Comparison of ENCODE assay signal across 8 cellular contexts in the genomic region with DNA sequence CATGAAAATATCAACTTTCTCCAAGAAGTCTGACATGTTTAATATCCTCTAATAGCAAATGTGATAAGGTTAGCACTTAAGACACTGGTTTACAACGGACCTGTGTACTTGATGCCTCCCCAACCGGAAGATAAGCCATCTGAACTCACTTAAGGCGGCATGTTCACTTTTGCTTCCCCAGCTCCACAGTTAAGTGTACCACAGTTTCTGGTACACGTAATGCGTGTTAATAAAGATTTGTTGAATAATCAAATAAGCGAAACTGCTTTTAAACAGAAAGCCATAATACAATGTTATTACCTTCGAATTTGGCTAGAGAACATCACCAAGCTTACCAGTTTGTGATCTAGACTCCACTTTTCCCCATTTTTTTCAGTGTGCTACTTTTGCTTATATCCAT. TPM values are rescaled to one million over a fixed set of nuclear protein-coding genes. Genes with fewer than 3 reads are reported as not detected.
DNase-seq lines count a peak whose midpoint lies in the region; ATAC-seq, FAIRE-seq and TF ChIP-seq lines count a peak whose summit lies in the region.

No MANE protein-coding gene starts in this region.

- H3K4me1 Mint-ChIP-seq in endodermal cell: peaks cover 12% of the 10 kb centered on the region

- FAIRE-seq in GM12892 (lab: Jason Lieb, UNC): peak; percentile 67

- H3K9ac ChIP-seq in NT2/D1 (ENCODE audit: insufficient read length, low read depth): peak overlapping the region; percentile 6
- peak overlapping the region; percentile 89 for H3K9ac ChIP-seq in endodermal cell (ENCODE audit: extremely low read depth, low read length, poor library complexity, severe bottlenecking)
- no peak overlapping the region for H3K9ac ChIP-seq in rectal smooth muscle tissue (ENCODE audit: low read length)

- H3K27me3 Mint-ChIP-seq in endodermal cell (ENCODE audit: insufficient read depth): no peaks in the 10 kb centered on the region

- H3K36me3 ChIP-seq in NT2/D1 (ENCODE audit: insufficient read depth, insufficient read length, low read length): no peaks in the 10 kb centered on the region
- no peaks in the 10 kb centered on the region for H3K36me3 ChIP-seq in endodermal cell (ENCODE audit: control insufficient read depth, insufficient read depth, low read length)
- H3K36me3 ChIP-seq in rectal smooth muscle tissue (ENCODE audit: control insufficient read depth, insufficient read depth, low read length): no peaks in the 10 kb centered on the region

- ATAC-seq in HG02973 (IDR thresholded peaks at IDR 0.05; ENCODE audit: unreplicated experiment) (no peak), GM21423 (IDR thresholded peaks at IDR 0.05; ENCODE audit: unreplicated experiment) (no peak)

- no peak for TF ChIP-seq CTCF in endodermal cell (conservative IDR thresholded peaks at IDR 0.05)

- peaks cover 4% of the 10 kb centered on the region for H3K36me3 Mint-ChIP-seq in endodermal cell (ENCODE audit: low read depth)

- DNase-seq in GM12892 (ENCODE audit: insufficient read length): peak; percentile 13
- DNase-seq in NT2/D1 (ENCODE audit: low read depth, low spot score): no peak
- DNase-seq in endodermal cell: no peak
- no peak for DNase-seq in hypothalamus (lab: John Stamatoyannopoulos, UW)
- no peak for DNase-seq in dermis blood vessel endothelial cell

- H3K9me3 ChIP-seq in NT2/D1 (ENCODE audit: insufficient read depth, low read length): no peaks in the 10 kb centered on the region
- no peaks in the 10 kb centered on the region for H3K9me3 ChIP-seq in endodermal cell (ENCODE audit: control insufficient read depth, low read length)

- H3K27ac Mint-ChIP-seq in endodermal cell: peak overlapping the region; percentile 98

- 88 to 96% methylated on average over 7 of the region's 7 CpGs for WGBS in endodermal cell (ENCODE audit: insufficient coverage in 1 of 2, insufficient read length in 1 of 2), 2 experiments

- H3K27me3 ChIP-seq in NT2/D1 (ENCODE audit: insufficient read depth, insufficient read length) (no peaks in the 10 kb centered on the region), endodermal cell (ENCODE audit: control insufficient read depth, insufficient read depth, low read length, poor library complexity, severe bottlenecking) (no peaks in the 10 kb centered on the region), rectal smooth muscle tissue (ENCODE audit: control insufficient read depth, insufficient read depth, low read length) (no peaks in the 10 kb centered on the region)

- H3K27ac ChIP-seq in endodermal cell (ENCODE audit: low read depth, low read length): no peak overlapping the region
- no peak overlapping the region for H3K27ac ChIP-seq in rectal smooth muscle tissue (ENCODE audit: low read depth, low read length)

- H3K4me3 ChIP-seq in NT2/D1 (ENCODE audit: insufficient read length, low read depth): no peak overlapping the region
- H3K4me3 ChIP-seq in endodermal cell (ENCODE audit: low read length): peak overlapping the region; percentile 97
- peak overlapping the region; percentile 96 for H3K4me3 ChIP-seq in rectal smooth muscle tissue (ENCODE audit: low read length)

- TF ChIP-seq POLR2A in GM12892 (IDR thresholded peaks at IDR 0.05; ENCODE audit: low read depth, low read length): peak; percentile 44; the same call in 1 of the 2 replicates

- H3K4me1 ChIP-seq in NT2/D1 (ENCODE audit: insufficient read depth, insufficient read length): no peaks in the 10 kb centered on the region
- no peaks in the 10 kb centered on the region for H3K4me1 ChIP-seq in endodermal cell (ENCODE audit: control insufficient read depth, insufficient read depth, low read length)
- H3K4me1 ChIP-seq in rectal smooth muscle tissue (ENCODE audit: control insufficient read depth, insufficient read depth, low read length): peaks cover 6% of the 10 kb centered on the region

- peak overlapping the region; percentile 90 for H3K4me3 Mint-ChIP-seq in endodermal cell

- H3K9me3 Mint-ChIP-seq in endodermal cell: no peaks in the 10 kb centered on the region

RNA-seq across cellular contexts. Expression of a gene that starts 1.4 kb away (rescaled TPM):
- 20.8 TPM for polyA plus RNA-seq in GM12892 (2012; ENCODE audit: missing spikeins)
- total RNA-seq in endodermal cell (10 to 100 TPM; 73.5 to 73.8 TPM), dermis blood vessel endothelial cell (21.6 and 29.0 TPM in 2 replicates)
- 25.7 TPM for polyA plus RNA-seq in endodermal cell (2013, experiment 1 of 2)
- 26.0 TPM for polyA plus RNA-seq in endodermal cell (2013, experiment 2 of 2)

RNA-seq across cellular contexts. Expression of a gene that starts 36.5 kb away (rescaled TPM):
- polyA plus RNA-seq in GM12892 (2012; ENCODE audit: missing spikeins): 0.40 TPM
- under 1 TPM; 0.09 to 0.13 TPM for total RNA-seq in endodermal cell
- polyA plus RNA-seq in endodermal cell (2013, experiment 1 of 2): 0.18 TPM
- 0.08 TPM for polyA plus RNA-seq in endodermal cell (2013, experiment 2 of 2)
- not detected in 2 replicates for total RNA-seq in dermis blood vessel endothelial cell
